In the genomic region with DNA sequence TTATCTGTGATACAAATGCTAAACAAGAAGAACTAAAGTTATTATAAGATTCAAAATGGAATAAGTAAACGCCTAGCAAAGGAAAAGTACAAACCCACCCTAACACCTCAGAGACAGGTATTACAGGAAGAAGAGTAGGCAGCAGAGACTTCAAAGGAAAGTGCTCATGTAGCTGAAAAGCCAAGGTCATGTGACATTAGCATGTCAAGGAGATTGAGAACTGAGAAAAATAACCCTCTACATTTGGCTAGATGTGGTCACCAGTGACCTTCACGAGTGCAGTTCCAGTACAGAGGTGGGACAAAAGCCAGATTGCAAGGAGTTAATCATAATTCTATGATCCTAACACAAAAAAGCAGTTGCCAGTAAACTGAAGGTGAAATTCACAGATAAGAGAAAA, we compare ENCODE assay signal across 1 cellular context.
TF ChIP-seq lines count a peak whose summit lies in the region.

No MANE protein-coding gene starts in this region.

TF ChIP-seq in H1, 55 proteins besides CTCF, POLR2A, EP300 and RAD21 (continued from another document):
- TF ChIP-seq CHD7 (IDR thresholded peaks at IDR 0.05; ENCODE audit: insufficient replicate concordance, low read length) (no peak), BRCA1 (IDR thresholded peaks at IDR 0.05; ENCODE audit: low read depth, low read length) (no peak), CTBP2 (IDR thresholded peaks at IDR 0.05; ENCODE audit: borderline replicate concordance, insufficient read depth, insufficient read length, low read length) (no peak), KDM5A (IDR thresholded peaks at IDR 0.05; ENCODE audit: low read length) (no peak), CHD1 (IDR thresholded peaks at IDR 0.05; ENCODE audit: low read depth, low read length) (no peak), HDAC2 (IDR thresholded peaks at IDR 0.05; ENCODE audit: borderline replicate concordance in 1 of 2, low read depth in 2 of 2, low read length in 2 of 2) (no peak), SRF (IDR thresholded peaks at IDR 0.05; ENCODE audit: low read depth, low read length) (no peak)
TF ChIP-seq in H1: peak in this region for 0.
